ENCODE assay signal across 17 cellular contexts in the genomic region with DNA sequence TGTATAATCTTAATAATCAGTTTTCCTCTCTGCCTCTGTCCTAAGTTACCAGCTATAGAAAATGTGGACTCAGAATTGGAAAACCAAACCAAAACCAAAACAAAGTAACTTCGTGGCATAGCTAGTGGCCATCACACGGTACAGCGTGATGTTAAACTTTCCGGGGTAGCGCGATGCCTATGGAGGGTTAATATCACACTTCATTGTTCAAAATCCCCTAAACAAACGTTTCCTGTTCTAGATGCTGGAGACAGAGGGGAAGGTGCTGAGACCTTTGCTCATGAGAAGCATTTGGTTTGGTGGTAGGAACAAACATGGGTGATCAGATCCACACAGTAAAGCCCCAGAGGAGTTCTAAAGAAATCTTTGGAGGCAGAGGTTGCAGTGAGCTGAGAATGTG. TPM values are rescaled to one million over a fixed set of nuclear protein-coding genes. Genes with fewer than 3 reads are reported as not detected.
A peak's percentile ranks its signal among the peaks of the same experiment; 100 is the strongest.
DNase-seq lines count a peak whose midpoint lies in the region; ATAC-seq and TF ChIP-seq lines count a peak whose summit lies in the region.
"Had no signal": no experiment of that assay in that cellular context is flagged by ENCODE, and none has a peak within 500 bp of the region (broad histone marks: within the 10 kb centered on the region; RNA-seq: fewer than 3 reads in every experiment).

No MANE protein-coding gene starts in this region.

- H3K27me3 ChIP-seq in lower lobe of right lung (ENCODE audit: low read depth) = no peaks in the 10 kb centered on the region
- H3K27me3 ChIP-seq: BE2C had no signal

- intact Hi-C loops in lower lobe of right lung (cut with DNase I) = no loop called here

- H3K27ac ChIP-seq in lower lobe of right lung = no peak overlapping the region

- no peaks in the 10 kb centered on the region for H3K4me1 ChIP-seq in lower lobe of right lung
- H3K4me1 ChIP-seq: BE2C had no signal

- no peaks in the 10 kb centered on the region for H3K9me3 ChIP-seq in lower lobe of right lung
- H3K9me3 ChIP-seq: BE2C had no signal

- peak overlapping the region in 1 of 2 donors; percentile 53 for H3K27ac Mint-ChIP-seq in stimulated activated naive CD8-positive, alpha-beta T cell treated with anti-CD3 and anti-CD28 coated beads, Interleukin-15, amount 100 ng/mL, for 72 hours
- peak overlapping the region; percentile 47 for H3K27ac Mint-ChIP-seq in central memory CD8-positive, alpha-beta T cell (ENCODE audit: low read depth)
- H3K27ac Mint-ChIP-seq: CD8-positive, alpha-beta T cell; GM23338; H9 had no signal

- no peak overlapping the region for H3K4me3 ChIP-seq in lower lobe of right lung
- H3K4me3 ChIP-seq: GM23338, K562 had no signal

- peaks cover 10% of the 10 kb centered on the region for H3K4me1 Mint-ChIP-seq in stimulated activated naive CD8-positive, alpha-beta T cell treated with anti-CD3 and anti-CD28 coated beads, Interleukin-15, amount 100 ng/mL, for 72 hours
- H3K4me1 Mint-ChIP-seq in central memory CD8-positive, alpha-beta T cell = no peaks in the 10 kb centered on the region
- H3K4me1 Mint-ChIP-seq: GM23338 had no signal

- no peak for DNase-seq in stimulated activated naive CD8-positive, alpha-beta T cell treated with anti-CD3 and anti-CD28 coated beads, Interleukin-15, Interleukin-2, amounts not matched to agents 100 U/mL and 50 U/mL, for 24 hours
- no peak for DNase-seq in stimulated activated naive CD8-positive, alpha-beta T cell treated with anti-CD3 and anti-CD28 coated beads, Interleukin-15, amount 100 ng/mL, for 72 hours
- no peak for DNase-seq in central memory CD8-positive, alpha-beta T cell (ENCODE audit: low spot score in 2 of 2)
- DNase-seq in mesenteric fat pad (ENCODE audit: low spot score) (peak; percentile 18), COLO829 (ENCODE audit: low spot score) (no peak), lower lobe of right lung (no peak), NCI-H2081 (lab: John Stamatoyannopoulos, UW) (no peak)
- DNase-seq: ACHN; BE2C; Caco-2; CD8-positive, alpha-beta T cell; H9; IMR-90 had no signal

- H3K36me3 Mint-ChIP-seq in central memory CD8-positive, alpha-beta T cell (ENCODE audit: insufficient read depth) = peaks cover 2% of the 10 kb centered on the region
- H3K36me3 Mint-ChIP-seq: CD14-positive monocyte; CD8-positive, alpha-beta T cell had no signal

- no peak for TF ChIP-seq CTCF in lower lobe of right lung (IDR thresholded peaks at IDR 0.05)

- H3K9me3 Mint-ChIP-seq in stimulated activated naive CD8-positive, alpha-beta T cell treated with anti-CD3 and anti-CD28 coated beads, Interleukin-15, amount 100 ng/mL, for 72 hours = no peaks in the 10 kb centered on the region
- H3K9me3 Mint-ChIP-seq in central memory CD8-positive, alpha-beta T cell = no peaks in the 10 kb centered on the region
- H3K9me3 Mint-ChIP-seq: CD8-positive, alpha-beta T cell had no signal

- no peak overlapping the region for H3K4me3 Mint-ChIP-seq in stimulated activated naive CD8-positive, alpha-beta T cell treated with anti-CD3 and anti-CD28 coated beads, Interleukin-15, amount 100 ng/mL, for 72 hours
- no peak overlapping the region for H3K4me3 Mint-ChIP-seq in central memory CD8-positive, alpha-beta T cell
- H3K4me3 Mint-ChIP-seq: CD14-positive monocyte; CD8-positive, alpha-beta T cell; GM23338; H9 had no signal

- H3K36me3 ChIP-seq in lower lobe of right lung = no peaks in the 10 kb centered on the region
- H3K36me3 ChIP-seq: BE2C had no signal

- H3K27me3 Mint-ChIP-seq in stimulated activated naive CD8-positive, alpha-beta T cell treated with anti-CD3 and anti-CD28 coated beads, Interleukin-15, amount 100 ng/mL, for 72 hours = peaks cover 75% of the 10 kb centered on the region
- peaks cover 73% of the 10 kb centered on the region for H3K27me3 Mint-ChIP-seq in central memory CD8-positive, alpha-beta T cell

- peak; percentile 23 for ATAC-seq in stimulated activated naive CD8-positive, alpha-beta T cell treated with anti-CD3 and anti-CD28 coated beads, Interleukin-15, Interleukin-2, amounts not matched to agents 100 U/mL and 50 U/mL, for 24 hours
- ATAC-seq in stimulated activated naive CD8-positive, alpha-beta T cell treated with anti-CD3 and anti-CD28 coated beads, Interleukin-15, amount 100 ng/mL, for 72 hours = no peak
- ATAC-seq in central memory CD8-positive, alpha-beta T cell (replicated peaks; ENCODE audit: extremely low read depth, poor library complexity, severe bottlenecking) = peak; percentile 14
- no peak for ATAC-seq in lower lobe of right lung
- ATAC-seq: CD8-positive, alpha-beta T cell; GM23338; K562 had no signal

RNA-seq across cellular contexts. Expression of gene AADACL4, which starts 4.9 kb away (rescaled TPM):
- total RNA-seq in mesenteric fat pad = not detected
- not detected for total RNA-seq in lower lobe of right lung
- total RNA-seq: A172; Caco-2; CD8-positive, alpha-beta T cell; GM23338; H9; IMR-90; K562 had no signal

RNA-seq across cellular contexts. Expression of gene DHRS3, which starts 30.7 kb away (rescaled TPM):
- total RNA-seq in mesenteric fat pad = 495 TPM
- 135 TPM for total RNA-seq in lower lobe of right lung
- total RNA-seq: A172 had no signal

Comparison
In these comparisons a context has a peak if more than half of its experiments do, and no peak if none do; other contexts are left out.
1. ATAC-seq: peak in stimulated activated naive CD8-positive, alpha-beta T cell treated with anti-CD3 and anti-CD28 coated beads, Interleukin-15, Interleukin-2, amounts not matched to agents 100 U/mL and 50 U/mL, for 24 hours (single experiment) and central memory CD8-positive, alpha-beta T cell (single experiment); none in stimulated activated naive CD8-positive, alpha-beta T cell treated with anti-CD3 and anti-CD28 coated beads, Interleukin-15, amount 100 ng/mL, for 72 hours (single experiment) and lower lobe of right lung (0 of 2).